1 cellular context compared by ENCODE assay signal in the genomic region with DNA sequence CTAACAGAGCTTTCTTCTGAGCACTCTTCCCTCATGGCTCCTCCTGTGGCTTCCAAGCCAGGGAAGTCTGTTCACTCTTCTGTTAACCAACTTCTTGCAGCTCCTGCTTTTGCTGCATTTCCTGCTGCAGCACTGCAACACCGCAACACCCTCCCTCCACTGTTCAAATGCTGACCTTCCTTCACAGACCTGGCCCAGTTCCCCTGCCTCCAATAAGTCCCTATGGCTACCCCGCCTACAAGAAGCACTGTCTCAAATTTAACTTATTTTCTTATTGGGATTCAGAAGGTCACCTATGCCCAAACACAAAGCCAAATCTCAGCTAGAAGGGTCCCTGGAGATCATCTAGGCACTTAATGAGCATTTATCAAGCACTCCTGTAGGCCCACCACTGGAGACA.
TF ChIP-seq lines count a peak whose summit lies in the region.

No MANE protein-coding gene starts in this region.

TF ChIP-seq in WTC11, 78 proteins besides CTCF, POLR2A, EP300 and RAD21 (continued from another document):
- TF ChIP-seq ZNF317 (CRISPR knock-in tag; IDR thresholded peaks at IDR 0.05; ENCODE audit: borderline replicate concordance, low read depth) = no peak
- TF ChIP-seq, protein P1, sequence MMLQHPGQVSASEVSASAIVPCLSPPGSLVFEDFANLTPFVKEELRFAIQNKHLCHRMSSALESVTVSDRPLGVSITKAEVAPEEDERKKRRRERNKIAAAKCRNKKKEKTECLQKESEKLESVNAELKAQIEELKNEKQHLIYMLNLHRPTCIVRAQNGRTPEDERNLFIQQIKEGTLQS (CRISPR knock-in tag; conservative IDR thresholded peaks at IDR 0.05) = no peak
- TF ChIP-seq MXD4 (CRISPR knock-in tag; IDR thresholded peaks at IDR 0.05; ENCODE audit: borderline replicate concordance) = no peak
- no peak for TF ChIP-seq CREB1 (CRISPR knock-in tag; IDR thresholded peaks at IDR 0.05)
- TF ChIP-seq, protein P2, sequence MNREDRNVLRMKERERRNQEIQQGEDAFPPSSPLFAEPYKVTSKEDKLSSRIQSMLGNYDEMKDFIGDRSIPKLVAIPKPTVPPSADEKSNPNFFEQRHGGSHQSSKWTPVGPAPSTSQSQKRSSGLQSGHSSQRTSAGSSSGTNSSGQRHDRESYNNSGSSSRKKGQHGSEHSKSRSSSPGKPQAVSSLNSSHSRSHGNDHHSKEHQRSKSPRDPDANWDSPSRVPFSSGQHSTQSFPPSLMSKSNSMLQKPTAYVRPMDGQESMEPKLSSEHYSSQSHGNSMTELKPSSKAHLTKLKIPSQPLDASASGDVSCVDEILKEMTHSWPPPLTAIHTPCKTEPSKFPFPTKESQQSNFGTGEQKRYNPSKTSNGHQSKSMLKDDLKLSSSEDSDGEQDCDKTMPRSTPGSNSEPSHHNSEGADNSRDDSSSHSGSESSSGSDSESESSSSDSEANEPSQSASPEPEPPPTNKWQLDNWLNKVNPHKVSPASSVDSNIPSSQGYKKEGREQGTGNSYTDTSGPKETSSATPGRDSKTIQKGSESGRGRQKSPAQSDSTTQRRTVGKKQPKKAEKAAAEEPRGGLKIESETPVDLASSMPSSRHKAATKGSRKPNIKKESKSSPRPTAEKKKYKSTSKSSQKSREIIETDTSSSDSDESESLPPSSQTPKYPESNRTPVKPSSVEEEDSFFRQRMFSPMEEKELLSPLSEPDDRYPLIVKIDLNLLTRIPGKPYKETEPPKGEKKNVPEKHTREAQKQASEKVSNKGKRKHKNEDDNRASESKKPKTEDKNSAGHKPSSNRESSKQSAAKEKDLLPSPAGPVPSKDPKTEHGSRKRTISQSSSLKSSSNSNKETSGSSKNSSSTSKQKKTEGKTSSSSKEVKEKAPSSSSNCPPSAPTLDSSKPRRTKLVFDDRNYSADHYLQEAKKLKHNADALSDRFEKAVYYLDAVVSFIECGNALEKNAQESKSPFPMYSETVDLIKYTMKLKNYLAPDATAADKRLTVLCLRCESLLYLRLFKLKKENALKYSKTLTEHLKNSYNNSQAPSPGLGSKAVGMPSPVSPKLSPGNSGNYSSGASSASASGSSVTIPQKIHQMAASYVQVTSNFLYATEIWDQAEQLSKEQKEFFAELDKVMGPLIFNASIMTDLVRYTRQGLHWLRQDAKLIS (CRISPR knock-in tag; IDR thresholded peaks at IDR 0.05; ENCODE audit: borderline replicate concordance) = no peak
- no peak for TF ChIP-seq SMAD4 (CRISPR knock-in tag; IDR thresholded peaks at IDR 0.05)
- TF ChIP-seq ZBTB21 (CRISPR knock-in tag; IDR thresholded peaks at IDR 0.05; ENCODE audit: borderline replicate concordance) = no peak
- TF ChIP-seq, protein P3, sequence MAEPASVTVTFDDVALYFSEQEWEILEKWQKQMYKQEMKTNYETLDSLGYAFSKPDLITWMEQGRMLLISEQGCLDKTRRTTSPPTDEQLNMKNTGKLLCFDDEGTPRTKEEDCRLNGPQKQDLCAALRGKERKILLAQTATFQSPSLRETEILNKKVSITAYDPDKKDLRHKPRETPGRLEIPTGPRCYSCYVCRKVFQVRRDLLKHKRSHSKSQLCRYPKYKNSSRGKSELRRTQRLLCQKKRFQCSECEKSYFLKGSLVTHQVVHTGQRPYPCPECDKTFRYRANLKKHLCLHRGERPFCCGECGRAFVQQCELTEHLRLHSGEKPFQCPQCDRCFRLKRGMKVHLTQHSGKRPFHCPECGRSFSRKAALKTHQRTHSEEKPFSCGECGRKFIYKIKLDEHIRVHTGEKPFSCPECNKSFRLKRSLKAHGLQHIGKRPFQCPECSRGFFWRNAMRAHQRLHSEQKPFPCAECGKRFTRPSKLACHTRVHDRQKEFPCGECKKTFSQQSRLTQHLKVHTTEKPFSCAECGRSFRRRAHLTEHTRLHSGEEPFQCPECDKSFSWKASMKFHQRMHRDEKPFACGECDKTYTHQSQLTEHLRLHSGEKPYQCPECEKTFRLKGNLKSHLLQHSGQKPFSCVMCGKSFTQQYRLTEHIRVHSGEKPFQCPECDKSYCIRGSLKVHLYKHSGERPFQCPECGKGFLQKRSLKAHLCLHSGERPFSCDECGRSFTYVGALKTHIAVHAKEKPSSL (CRISPR knock-in tag; conservative IDR thresholded peaks at IDR 0.05) = no peak
- TF ChIP-seq, protein P4, sequence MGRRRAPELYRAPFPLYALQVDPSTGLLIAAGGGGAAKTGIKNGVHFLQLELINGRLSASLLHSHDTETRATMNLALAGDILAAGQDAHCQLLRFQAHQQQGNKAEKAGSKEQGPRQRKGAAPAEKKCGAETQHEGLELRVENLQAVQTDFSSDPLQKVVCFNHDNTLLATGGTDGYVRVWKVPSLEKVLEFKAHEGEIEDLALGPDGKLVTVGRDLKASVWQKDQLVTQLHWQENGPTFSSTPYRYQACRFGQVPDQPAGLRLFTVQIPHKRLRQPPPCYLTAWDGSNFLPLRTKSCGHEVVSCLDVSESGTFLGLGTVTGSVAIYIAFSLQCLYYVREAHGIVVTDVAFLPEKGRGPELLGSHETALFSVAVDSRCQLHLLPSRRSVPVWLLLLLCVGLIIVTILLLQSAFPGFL (CRISPR knock-in tag; IDR thresholded peaks at IDR 0.05; ENCODE audit: borderline replicate concordance) = no peak
- TF ChIP-seq, protein P5, sequence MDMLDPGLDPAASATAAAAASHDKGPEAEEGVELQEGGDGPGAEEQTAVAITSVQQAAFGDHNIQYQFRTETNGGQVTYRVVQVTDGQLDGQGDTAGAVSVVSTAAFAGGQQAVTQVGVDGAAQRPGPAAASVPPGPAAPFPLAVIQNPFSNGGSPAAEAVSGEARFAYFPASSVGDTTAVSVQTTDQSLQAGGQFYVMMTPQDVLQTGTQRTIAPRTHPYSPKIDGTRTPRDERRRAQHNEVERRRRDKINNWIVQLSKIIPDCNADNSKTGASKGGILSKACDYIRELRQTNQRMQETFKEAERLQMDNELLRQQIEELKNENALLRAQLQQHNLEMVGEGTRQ (CRISPR knock-in tag; IDR thresholded peaks at IDR 0.05) = no peak
- TF ChIP-seq, protein P6, sequence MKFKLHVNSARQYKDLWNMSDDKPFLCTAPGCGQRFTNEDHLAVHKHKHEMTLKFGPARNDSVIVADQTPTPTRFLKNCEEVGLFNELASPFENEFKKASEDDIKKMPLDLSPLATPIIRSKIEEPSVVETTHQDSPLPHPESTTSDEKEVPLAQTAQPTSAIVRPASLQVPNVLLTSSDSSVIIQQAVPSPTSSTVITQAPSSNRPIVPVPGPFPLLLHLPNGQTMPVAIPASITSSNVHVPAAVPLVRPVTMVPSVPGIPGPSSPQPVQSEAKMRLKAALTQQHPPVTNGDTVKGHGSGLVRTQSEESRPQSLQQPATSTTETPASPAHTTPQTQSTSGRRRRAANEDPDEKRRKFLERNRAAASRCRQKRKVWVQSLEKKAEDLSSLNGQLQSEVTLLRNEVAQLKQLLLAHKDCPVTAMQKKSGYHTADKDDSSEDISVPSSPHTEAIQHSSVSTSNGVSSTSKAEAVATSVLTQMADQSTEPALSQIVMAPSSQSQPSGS (CRISPR knock-in tag; IDR thresholded peaks at IDR 0.05; ENCODE audit: borderline replicate concordance, low read depth) = no peak
- no peak for TF ChIP-seq NFE2L1 (CRISPR knock-in tag; IDR thresholded peaks at IDR 0.05)
- TF ChIP-seq, protein P7, sequence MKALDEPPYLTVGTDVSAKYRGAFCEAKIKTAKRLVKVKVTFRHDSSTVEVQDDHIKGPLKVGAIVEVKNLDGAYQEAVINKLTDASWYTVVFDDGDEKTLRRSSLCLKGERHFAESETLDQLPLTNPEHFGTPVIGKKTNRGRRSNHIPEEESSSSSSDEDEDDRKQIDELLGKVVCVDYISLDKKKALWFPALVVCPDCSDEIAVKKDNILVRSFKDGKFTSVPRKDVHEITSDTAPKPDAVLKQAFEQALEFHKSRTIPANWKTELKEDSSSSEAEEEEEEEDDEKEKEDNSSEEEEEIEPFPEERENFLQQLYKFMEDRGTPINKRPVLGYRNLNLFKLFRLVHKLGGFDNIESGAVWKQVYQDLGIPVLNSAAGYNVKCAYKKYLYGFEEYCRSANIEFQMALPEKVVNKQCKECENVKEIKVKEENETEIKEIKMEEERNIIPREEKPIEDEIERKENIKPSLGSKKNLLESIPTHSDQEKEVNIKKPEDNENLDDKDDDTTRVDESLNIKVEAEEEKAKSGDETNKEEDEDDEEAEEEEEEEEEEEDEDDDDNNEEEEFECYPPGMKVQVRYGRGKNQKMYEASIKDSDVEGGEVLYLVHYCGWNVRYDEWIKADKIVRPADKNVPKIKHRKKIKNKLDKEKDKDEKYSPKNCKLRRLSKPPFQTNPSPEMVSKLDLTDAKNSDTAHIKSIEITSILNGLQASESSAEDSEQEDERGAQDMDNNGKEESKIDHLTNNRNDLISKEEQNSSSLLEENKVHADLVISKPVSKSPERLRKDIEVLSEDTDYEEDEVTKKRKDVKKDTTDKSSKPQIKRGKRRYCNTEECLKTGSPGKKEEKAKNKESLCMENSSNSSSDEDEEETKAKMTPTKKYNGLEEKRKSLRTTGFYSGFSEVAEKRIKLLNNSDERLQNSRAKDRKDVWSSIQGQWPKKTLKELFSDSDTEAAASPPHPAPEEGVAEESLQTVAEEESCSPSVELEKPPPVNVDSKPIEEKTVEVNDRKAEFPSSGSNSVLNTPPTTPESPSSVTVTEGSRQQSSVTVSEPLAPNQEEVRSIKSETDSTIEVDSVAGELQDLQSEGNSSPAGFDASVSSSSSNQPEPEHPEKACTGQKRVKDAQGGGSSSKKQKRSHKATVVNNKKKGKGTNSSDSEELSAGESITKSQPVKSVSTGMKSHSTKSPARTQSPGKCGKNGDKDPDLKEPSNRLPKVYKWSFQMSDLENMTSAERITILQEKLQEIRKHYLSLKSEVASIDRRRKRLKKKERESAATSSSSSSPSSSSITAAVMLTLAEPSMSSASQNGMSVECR (CRISPR knock-in tag; IDR thresholded peaks at IDR 0.05; ENCODE audit: borderline replicate concordance) = no peak
- no peak for TF ChIP-seq TCF7 (CRISPR knock-in tag; IDR thresholded peaks at IDR 0.05; ENCODE audit: low read depth)
- TF ChIP-seq, protein P8, sequence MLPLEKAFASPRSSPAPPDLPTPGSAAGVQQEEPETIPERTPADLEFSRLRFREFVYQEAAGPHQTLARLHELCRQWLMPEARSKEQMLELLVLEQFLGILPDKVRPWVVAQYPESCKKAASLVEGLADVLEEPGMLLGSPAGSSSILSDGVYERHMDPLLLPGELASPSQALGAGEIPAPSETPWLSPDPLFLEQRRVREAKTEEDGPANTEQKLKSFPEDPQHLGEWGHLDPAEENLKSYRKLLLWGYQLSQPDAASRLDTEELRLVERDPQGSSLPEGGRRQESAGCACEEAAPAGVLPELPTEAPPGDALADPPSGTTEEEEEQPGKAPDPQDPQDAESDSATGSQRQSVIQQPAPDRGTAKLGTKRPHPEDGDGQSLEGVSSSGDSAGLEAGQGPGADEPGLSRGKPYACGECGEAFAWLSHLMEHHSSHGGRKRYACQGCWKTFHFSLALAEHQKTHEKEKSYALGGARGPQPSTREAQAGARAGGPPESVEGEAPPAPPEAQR (CRISPR knock-in tag; IDR thresholded peaks at IDR 0.05) = no peak
